Comparison of ENCODE assay signal across 9 cellular contexts in genomic region chr17:36190549-36191335, GRCh38. TPM values are rescaled to one million over a fixed set of nuclear protein-coding genes. Genes with fewer than 3 reads are reported as not detected.
DNase-seq lines count a peak whose midpoint lies in the region; ATAC-seq and TF ChIP-seq lines count a peak whose summit lies in the region.
"Not testable (repeated sequence)": the region's sequence is repeated elsewhere in the genome, so short reads cannot be mapped to it uniquely, and the experiment has no call there.
"Had no signal": no experiment of that assay in that cellular context is flagged by ENCODE, and none has a peak within 500 bp of the region (broad histone marks: within the 10 kb centered on the region; RNA-seq: fewer than 3 reads in every experiment).

No MANE protein-coding gene starts in this region.

- intact Hi-C loops in CD8-positive, alpha-beta T cell (cut with DNase I, micrococcal nuclease); dendritic cell treated with granulocyte-macrophage colony-stimulating factor and Interleukin-4, amounts not matched to agents 40 ng/mL and 50 ng/mL, for 4 days (cut with micrococcal nuclease): not testable (repeated sequence)
- intact Hi-C loops in activated CD8-positive, alpha-beta T cell treated with anti-CD3 and anti-CD28 coated beads for 36 hours (cut with micrococcal nuclease), result loop anchor here (10.0 kb wide), 1 partner anchor 96 kb away; the partner anchor contains the start of gene CCL3

- not testable (repeated sequence) for H3K27me3 ChIP-seq in CD8-positive, alpha-beta T cell (ENCODE audit: insufficient read depth, low read length); Karpas-422 (ENCODE audit: low read length)

- H4K20me1 ChIP-seq in Karpas-422 (ENCODE audit: insufficient read depth, low read depth, low read length), result not testable (repeated sequence)

- H3K27ac Mint-ChIP-seq in CD8-positive, alpha-beta T cell, result peak overlapping the region; percentile 82
- H3K27ac Mint-ChIP-seq in activated CD8-positive, alpha-beta T cell treated with anti-CD3 and anti-CD28 coated beads for 36 hours, result peak overlapping the region; percentile 80
- peak overlapping the region; percentile 89 for H3K27ac Mint-ChIP-seq in dendritic cell treated with granulocyte-macrophage colony-stimulating factor and Interleukin-4, amounts not matched to agents 40 ng/mL and 50 ng/mL, for 4 days
- peak overlapping the region; percentile 87 to 99 (median 94) for H3K27ac Mint-ChIP-seq in immature natural killer cell
- H3K27ac Mint-ChIP-seq in osteocyte (ENCODE audit: unreplicated experiment), result not testable (repeated sequence)
- peak overlapping the region; percentile 3 for H3K27ac Mint-ChIP-seq in stimulated activated naive CD8-positive, alpha-beta T cell treated with anti-CD3 and anti-CD28 coated beads, Interleukin-15, Interleukin-2, amounts not matched to agents 100 ng/mL and 50 ng/mL, for 24 hours

- not testable (repeated sequence) for H2AFZ ChIP-seq in Karpas-422 (ENCODE audit: low read length)

- not testable (repeated sequence) for H3K36me3 Mint-ChIP-seq in CD8-positive, alpha-beta T cell; activated CD8-positive, alpha-beta T cell treated with anti-CD3 and anti-CD28 coated beads for 36 hours (ENCODE audit: low read depth); osteocyte (ENCODE audit: unreplicated experiment); stimulated activated naive CD8-positive, alpha-beta T cell treated with anti-CD3 and anti-CD28 coated beads, Interleukin-15, Interleukin-2, amounts not matched to agents 100 ng/mL and 50 ng/mL, for 24 hours (ENCODE audit: low read depth)
- H3K36me3 Mint-ChIP-seq in dendritic cell treated with granulocyte-macrophage colony-stimulating factor and Interleukin-4, amounts not matched to agents 40 ng/mL and 50 ng/mL, for 4 days (ENCODE audit: low read depth), result peaks cover 14% of the 10 kb centered on the region
- H3K36me3 Mint-ChIP-seq in immature natural killer cell, result peaks cover 3 to 17% (median 11%) of the 10 kb centered on the region in 3 donors

- peaks cover 65% of the 10 kb centered on the region for H3K4me1 Mint-ChIP-seq in CD8-positive, alpha-beta T cell (ENCODE audit: low read depth)
- H3K4me1 Mint-ChIP-seq in activated CD8-positive, alpha-beta T cell treated with anti-CD3 and anti-CD28 coated beads for 36 hours (ENCODE audit: low read depth), result peaks cover 51% of the 10 kb centered on the region
- peaks cover 83% of the 10 kb centered on the region for H3K4me1 Mint-ChIP-seq in dendritic cell treated with granulocyte-macrophage colony-stimulating factor and Interleukin-4, amounts not matched to agents 40 ng/mL and 50 ng/mL, for 4 days (ENCODE audit: low read depth)
- peaks cover 88 to 93% of the 10 kb centered on the region in 2 donors for H3K4me1 Mint-ChIP-seq in immature natural killer cell
- not testable (repeated sequence) for H3K4me1 Mint-ChIP-seq in osteocyte (ENCODE audit: unreplicated experiment)
- peaks cover 61% of the 10 kb centered on the region for H3K4me1 Mint-ChIP-seq in stimulated activated naive CD8-positive, alpha-beta T cell treated with anti-CD3 and anti-CD28 coated beads, Interleukin-15, Interleukin-2, amounts not matched to agents 100 ng/mL and 50 ng/mL, for 24 hours (ENCODE audit: low read depth)

- TF ChIP-seq CTCF in CD8-positive, alpha-beta T cell (IDR thresholded peaks at IDR 0.05); activated CD8-positive, alpha-beta T cell treated with anti-CD3 and anti-CD28 coated beads for 36 hours (IDR thresholded peaks at IDR 0.05); osteocyte (IDR thresholded peaks at IDR 0.05): not testable (repeated sequence)

- not testable (repeated sequence) for ATAC-seq in CD8-positive, alpha-beta T cell; activated CD8-positive, alpha-beta T cell treated with anti-CD3 and anti-CD28 coated beads for 36 hours

- not testable (repeated sequence) for DNase-seq in CD8-positive, alpha-beta T cell; activated CD8-positive, alpha-beta T cell treated with anti-CD3 and anti-CD28 coated beads for 36 hours; immature natural killer cell
- DNase-seq in Karpas-422 (peak; percentile 27), osteocyte (ENCODE audit: extremely low spot score, unreplicated experiment) (peak; percentile 81)

- not testable (repeated sequence) for H3K4me2 ChIP-seq in Karpas-422 (ENCODE audit: low read depth, low read length, poor library complexity, severe bottlenecking)

- not testable (repeated sequence) for H3K9ac ChIP-seq in Karpas-422 (ENCODE audit: low read length)

- POLR2A ChIA-PET in CD8-positive, alpha-beta T cell (lab: Charles Lee); activated CD8-positive, alpha-beta T cell treated with anti-CD3 and anti-CD28 coated beads for 36 hours (lab: Charles Lee): not testable (repeated sequence)

- CTCF ChIA-PET in CD8-positive, alpha-beta T cell (lab: Charles Lee); activated CD8-positive, alpha-beta T cell treated with anti-CD3 and anti-CD28 coated beads for 36 hours (lab: Charles Lee): not testable (repeated sequence)

- H3K4me1 ChIP-seq in CD8-positive, alpha-beta T cell (ENCODE audit: insufficient read depth, low read length), result peaks cover 19% of the 10 kb centered on the region
- peaks cover 24% of the 10 kb centered on the region for H3K4me1 ChIP-seq in Karpas-422 (ENCODE audit: low read length)

- H3K9me2 ChIP-seq in Karpas-422 (replicated peaks; ENCODE audit: insufficient read depth, low read length), result not testable (repeated sequence)

- H3K27me3 Mint-ChIP-seq in CD8-positive, alpha-beta T cell (ENCODE audit: low read depth); activated CD8-positive, alpha-beta T cell treated with anti-CD3 and anti-CD28 coated beads for 36 hours; dendritic cell treated with granulocyte-macrophage colony-stimulating factor and Interleukin-4, amounts not matched to agents 40 ng/mL and 50 ng/mL, for 4 days: not testable (repeated sequence)
- H3K27me3 Mint-ChIP-seq in immature natural killer cell (ENCODE audit: low read depth in 3 of 3), result peaks cover 2 to 23% (median 9%) of the 10 kb centered on the region in 3 donors
- peaks cover 63% of the 10 kb centered on the region for H3K27me3 Mint-ChIP-seq in osteocyte (ENCODE audit: unreplicated experiment)
- peaks cover 67% of the 10 kb centered on the region for H3K27me3 Mint-ChIP-seq in stimulated activated naive CD8-positive, alpha-beta T cell treated with anti-CD3 and anti-CD28 coated beads, Interleukin-15, Interleukin-2, amounts not matched to agents 100 ng/mL and 50 ng/mL, for 24 hours

- not testable (repeated sequence) for H3K9me3 Mint-ChIP-seq in CD8-positive, alpha-beta T cell; activated CD8-positive, alpha-beta T cell treated with anti-CD3 and anti-CD28 coated beads for 36 hours; dendritic cell treated with granulocyte-macrophage colony-stimulating factor and Interleukin-4, amounts not matched to agents 40 ng/mL and 50 ng/mL, for 4 days; immature natural killer cell; osteocyte (ENCODE audit: unreplicated experiment); stimulated activated naive CD8-positive, alpha-beta T cell treated with anti-CD3 and anti-CD28 coated beads, Interleukin-15, Interleukin-2, amounts not matched to agents 100 ng/mL and 50 ng/mL, for 24 hours

- H3K36me3 ChIP-seq in CD8-positive, alpha-beta T cell (ENCODE audit: insufficient read depth, low read length); Karpas-422 (ENCODE audit: insufficient read depth, low read length): not testable (repeated sequence)

- H3K9me3 ChIP-seq in CD8-positive, alpha-beta T cell (ENCODE audit: low read length); Karpas-422 (ENCODE audit: low read length): not testable (repeated sequence)

- H3K4me3 Mint-ChIP-seq in CD8-positive, alpha-beta T cell; activated CD8-positive, alpha-beta T cell treated with anti-CD3 and anti-CD28 coated beads for 36 hours; dendritic cell treated with granulocyte-macrophage colony-stimulating factor and Interleukin-4, amounts not matched to agents 40 ng/mL and 50 ng/mL, for 4 days; osteocyte (ENCODE audit: unreplicated experiment); stimulated activated naive CD8-positive, alpha-beta T cell treated with anti-CD3 and anti-CD28 coated beads, Interleukin-15, Interleukin-2, amounts not matched to agents 100 ng/mL and 50 ng/mL, for 24 hours: not testable (repeated sequence)
- peak overlapping the region in 4 of 5 donors; percentile 36 to 83 (median 72) for H3K4me3 Mint-ChIP-seq in immature natural killer cell

- not testable (repeated sequence) for H3K4me3 ChIP-seq in CD8-positive, alpha-beta T cell (ENCODE audit: low read depth, low read length); Karpas-422 (ENCODE audit: low read length)

- not testable (repeated sequence) for H3K27ac ChIP-seq in CD8-positive, alpha-beta T cell (ENCODE audit: low read depth, low read length); Karpas-422 (ENCODE audit: low read length)

- not testable (repeated sequence) for H3K79me2 ChIP-seq in Karpas-422 (ENCODE audit: low read length)

RNA-seq across cellular contexts. Expression of gene CCL3L1, which starts 5.8 kb away (rescaled TPM):
- 1 to 10 TPM; 6.2 to 7.5 TPM for total RNA-seq in CD8-positive, alpha-beta T cell
- total RNA-seq in Karpas-422 (2014; rRNA removed; shearing (Covaris generic); ENCODE audit: low replicate concordance), result 1.9 and 6.4 TPM in 2 replicates
- total RNA-seq in activated CD8-positive, alpha-beta T cell treated with anti-CD3 and anti-CD28 coated beads for 36 hours, result 10 to 100 TPM; 33.8 to 35.1 TPM
- polyA plus RNA-seq in immature natural killer cell, result 10 to 100 TPM in 1 of 3 donors, 1 to 10 TPM in 2; 1.0 to 39.5 (median 2.9) TPM
- not detected in 2 replicates for total RNA-seq in osteocyte
- total RNA-seq: Calu3, G401 had no signal

RNA-seq across cellular contexts. Expression of gene TBC1D3B, which starts 14.3 kb away (rescaled TPM):
- 1 to 10 TPM; 4.6 to 5.4 TPM for total RNA-seq in CD8-positive, alpha-beta T cell
- 0.63 and 3.6 TPM in 2 replicates for total RNA-seq in Karpas-422 (2014; rRNA removed; shearing (Covaris generic); ENCODE audit: low replicate concordance)
- 1 to 10 TPM; 6.6 to 9.0 TPM for total RNA-seq in activated CD8-positive, alpha-beta T cell treated with anti-CD3 and anti-CD28 coated beads for 36 hours
- polyA plus RNA-seq in immature natural killer cell, result not detected
- 11.7 and 12.6 TPM in 2 replicates for total RNA-seq in osteocyte
- total RNA-seq: G401 had no signal

RNA-seq across cellular contexts. Expression of gene CCL4L2, which starts 20.1 kb away (rescaled TPM):
- 1 to 10 TPM; 6.6 to 6.9 TPM for total RNA-seq in CD8-positive, alpha-beta T cell
- 14.9 and 26.9 TPM in 2 replicates for total RNA-seq in Karpas-422 (2014; rRNA removed; shearing (Covaris generic); ENCODE audit: low replicate concordance)
- total RNA-seq in activated CD8-positive, alpha-beta T cell treated with anti-CD3 and anti-CD28 coated beads for 36 hours, result 100 to 1,000 TPM in 1 of 2 experiments, 10 to 100 TPM in 1; 95.1 to 102 TPM
- polyA plus RNA-seq in immature natural killer cell, result 100 to 1,000 TPM in 1 of 3 donors, 10 to 100 TPM in 2; 30.5 to 129 (median 54.3) TPM
- total RNA-seq in osteocyte, result not detected in 2 replicates
- total RNA-seq: Calu3, G401 had no signal
